Comparison of ENCODE assay signal across 17 cellular contexts in the genomic region with DNA sequence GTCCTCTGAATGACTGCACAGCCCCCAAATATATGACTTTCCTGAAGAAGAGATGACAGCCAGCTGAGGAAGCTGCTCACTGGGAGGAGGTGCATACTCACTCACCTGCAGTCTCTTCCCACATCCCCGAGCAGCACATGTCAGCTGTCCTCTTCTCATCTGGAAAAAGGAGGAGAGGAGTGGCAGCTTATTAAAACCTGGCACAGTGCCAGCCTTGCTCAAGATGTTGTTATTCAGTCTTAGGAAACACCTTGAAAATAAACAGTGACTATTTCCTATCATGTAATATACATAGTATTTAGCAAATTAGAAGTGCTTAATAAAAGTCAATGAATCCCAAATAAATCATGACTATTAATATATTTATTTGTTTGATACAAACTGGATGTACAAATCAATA.
DNase-seq lines count a peak whose midpoint lies in the region; ATAC-seq and TF ChIP-seq lines count a peak whose summit lies in the region.
"Had no signal": no experiment of that assay in that cellular context is flagged by ENCODE, and none has a peak within 500 bp of the region (broad histone marks: within the 10 kb centered on the region; RNA-seq: fewer than 3 reads in every experiment).

No MANE protein-coding gene starts in this region.

- H3K27ac Mint-ChIP-seq in stimulated activated naive CD8-positive, alpha-beta T cell treated with anti-CD3 and anti-CD28 coated beads, Interleukin-15, amount 100 ng/mL, for 72 hours: no peak overlapping the region
- H3K27ac Mint-ChIP-seq: activated CD4-positive, alpha-beta memory T cell treated with anti-CD3 and anti-CD28 coated beads, Interleukin-2, amount 10 ng/mL, durations not matched to agents 7 days and 5 days; activated T-helper 1 cell treated with anti-CD3 and anti-CD28 coated beads, Interleukin-12 subunit alpha, Interleukin-12 subunit beta, Interleukin-2, Interleukin-4 antibody, amounts not matched to agents 30 ng/mL and 10 ng/mL and 1 ng/mL, durations not matched to agents 14 hours and 24 hours and 36 hours; CD8-positive, alpha-beta T cell; neural progenitor cell had no signal

- H3K4me1 ChIP-seq in osteoblast (ENCODE audit: insufficient read depth, low read length): no peaks in the 10 kb centered on the region
- H3K4me1 ChIP-seq: neural progenitor cell had no signal

- DNase-seq in NCI-H2196 (lab: John Stamatoyannopoulos, UW; ENCODE audit: unreplicated experiment) (peak; percentile 25), NCI-H2196 treated with DMSO at 0.1 percent for 48 hours (lab: John Stamatoyannopoulos, UW; ENCODE audit: unreplicated experiment) (no peak), NCI-H2227 treated with DMSO at 0.1 percent for 48 hours (lab: John Stamatoyannopoulos, UW) (peak; percentile 23), cardiac fibroblast (ENCODE audit: low read depth in 2 of 2) (peak; percentile 4 to 9), osteoblast (ENCODE audit: insufficient read length, low spot score, missing footprints) (peak; percentile 38), amniotic stem cell (lab: John Stamatoyannopoulos, UW) (no peak)
- DNase-seq in activated CD4-positive, alpha-beta T cell treated with anti-CD3 and anti-CD28 coated beads, Interleukin-2, amount 50 U/mL, for 48 hours: no peak
- DNase-seq in stimulated activated naive CD8-positive, alpha-beta T cell treated with anti-CD3 and anti-CD28 coated beads, Interleukin-15, amount 100 ng/mL, for 72 hours: no peak
- DNase-seq: activated CD4-positive, alpha-beta memory T cell treated with anti-CD3 and anti-CD28 coated beads, Interleukin-2, amount 10 ng/mL, durations not matched to agents 7 days and 5 days; CD8-positive, alpha-beta T cell; GF-D8; glutamatergic neuron; islet precursor cell; substantia nigra had no signal

- H3K4me3 ChIP-seq in cardiac fibroblast (replicated peaks in 1 of 2; ENCODE audit: low read depth in 2 of 2, low read length in 2 of 2): no peak overlapping the region
- H3K4me3 ChIP-seq in osteoblast (ENCODE audit: insufficient read depth, low read length): no peak overlapping the region
- H3K4me3 ChIP-seq: neural progenitor cell, PC-9 had no signal

- H3K4me1 Mint-ChIP-seq in stimulated activated naive CD8-positive, alpha-beta T cell treated with anti-CD3 and anti-CD28 coated beads, Interleukin-15, amount 100 ng/mL, for 72 hours: no peaks in the 10 kb centered on the region
- H3K4me1 Mint-ChIP-seq: activated CD4-positive, alpha-beta memory T cell treated with anti-CD3 and anti-CD28 coated beads, Interleukin-2, amount 10 ng/mL, durations not matched to agents 7 days and 5 days; neural progenitor cell had no signal

- TF ChIP-seq CTCF in cardiac fibroblast (IDR thresholded peaks at IDR 0.05; ENCODE audit: low read depth, low read length) (no peak), osteoblast (IDR thresholded peaks at IDR 0.05; ENCODE audit: extremely low read depth, low read depth, low read length) (no peak)

- no peaks in the 10 kb centered on the region for H4K20me1 ChIP-seq in osteoblast (ENCODE audit: insufficient read depth, low read length)

- H3K4me3 Mint-ChIP-seq in stimulated activated naive CD8-positive, alpha-beta T cell treated with anti-CD3 and anti-CD28 coated beads, Interleukin-15, amount 100 ng/mL, for 72 hours: no peak overlapping the region
- H3K4me3 Mint-ChIP-seq: activated CD4-positive, alpha-beta memory T cell treated with anti-CD3 and anti-CD28 coated beads, Interleukin-2, amount 10 ng/mL, durations not matched to agents 7 days and 5 days; activated T-helper 1 cell treated with anti-CD3 and anti-CD28 coated beads, Interleukin-12 subunit alpha, Interleukin-12 subunit beta, Interleukin-2, Interleukin-4 antibody, amounts not matched to agents 30 ng/mL and 10 ng/mL and 1 ng/mL, durations not matched to agents 14 hours and 24 hours and 36 hours; CD8-positive, alpha-beta T cell; neural progenitor cell had no signal

- H3K27me3 Mint-ChIP-seq in stimulated activated naive CD8-positive, alpha-beta T cell treated with anti-CD3 and anti-CD28 coated beads, Interleukin-15, amount 100 ng/mL, for 72 hours: no peaks in the 10 kb centered on the region
- H3K27me3 Mint-ChIP-seq: activated CD4-positive, alpha-beta memory T cell treated with anti-CD3 and anti-CD28 coated beads, Interleukin-2, amount 10 ng/mL, durations not matched to agents 7 days and 5 days had no signal

- H3K9me3 ChIP-seq in osteoblast (ENCODE audit: low read depth, low read length): no peaks in the 10 kb centered on the region

- H3K27ac ChIP-seq in osteoblast (ENCODE audit: low read depth, low read length): no peak overlapping the region
- H3K27ac ChIP-seq: neural progenitor cell, PC-9 had no signal

- H3K9me3 Mint-ChIP-seq in stimulated activated naive CD8-positive, alpha-beta T cell treated with anti-CD3 and anti-CD28 coated beads, Interleukin-15, amount 100 ng/mL, for 72 hours: peaks cover 11 to 19% of the 10 kb centered on the region in 2 donors
- H3K9me3 Mint-ChIP-seq: activated CD4-positive, alpha-beta memory T cell treated with anti-CD3 and anti-CD28 coated beads, Interleukin-2, amount 10 ng/mL, durations not matched to agents 7 days and 5 days had no signal

- no peak for ATAC-seq in stimulated activated naive CD8-positive, alpha-beta T cell treated with anti-CD3 and anti-CD28 coated beads, Interleukin-15, amount 100 ng/mL, for 72 hours
- ATAC-seq: CD8-positive, alpha-beta T cell had no signal

- H3K4me2 ChIP-seq in osteoblast (ENCODE audit: insufficient read depth, low read length): no peak overlapping the region
- H3K4me2 ChIP-seq: neural progenitor cell, PC-9 had no signal

- H3K36me3 ChIP-seq in osteoblast (ENCODE audit: insufficient read depth, low read length): no peaks in the 10 kb centered on the region
- H3K36me3 ChIP-seq: neural progenitor cell had no signal

- H3K27me3 ChIP-seq in osteoblast (ENCODE audit: insufficient read depth, low read length): no peaks in the 10 kb centered on the region
- H3K27me3 ChIP-seq: neural progenitor cell had no signal

- H2AFZ ChIP-seq in osteoblast (ENCODE audit: low read length): no peak overlapping the region
- H2AFZ ChIP-seq: neural progenitor cell, PC-9 had no signal

- no peaks in the 10 kb centered on the region for H3K79me2 ChIP-seq in osteoblast (ENCODE audit: insufficient read depth, low read length)

Comparison
In these comparisons a context has a peak if more than half of its experiments do, and no peak if none do; other contexts are left out.
1. DNase-seq: peak in NCI-H2196 (single experiment), NCI-H2227 treated with DMSO at 0.1 percent for 48 hours (single experiment), cardiac fibroblast (2 of 2) and osteoblast (single experiment); none in NCI-H2196 treated with DMSO at 0.1 percent for 48 hours (single experiment), activated CD4-positive, alpha-beta T cell treated with anti-CD3 and anti-CD28 coated beads, Interleukin-2, amount 50 U/mL, for 48 hours (0 of 2), stimulated activated naive CD8-positive, alpha-beta T cell treated with anti-CD3 and anti-CD28 coated beads, Interleukin-15, amount 100 ng/mL, for 72 hours (0 of 2) and amniotic stem cell (single experiment).